ENCODE assay signal across 23 cellular contexts in genomic region chr1:4661595-4661917, GRCh38. TPM values are rescaled to one million over a fixed set of nuclear protein-coding genes. Genes with fewer than 3 reads are reported as not detected.
A peak's percentile ranks its signal among the peaks of the same experiment; 100 is the strongest.
DNase-seq lines count a peak whose midpoint lies in the region; ATAC-seq, FAIRE-seq and TF ChIP-seq lines count a peak whose summit lies in the region.
"Had no signal": no experiment of that assay in that cellular context is flagged by ENCODE, and none has a peak within 500 bp of the region (broad histone marks: within the 10 kb centered on the region; RNA-seq: fewer than 3 reads in every experiment).

No MANE protein-coding gene starts in this region.

- H3K27ac ChIP-seq in BLaER1 (no peak overlapping the region), IMR-90 (ENCODE audit: insufficient read depth, low read length) (no peak overlapping the region), K562 (ENCODE audit: extremely low read depth, low read depth, low read length) (no peak overlapping the region), substantia nigra (ENCODE audit: low read depth, low read length, poor library complexity, severe bottlenecking) (peak overlapping the region; percentile 39), upper lobe of right lung (no peak overlapping the region)
- H3K27ac ChIP-seq: A549, C4-2B had no signal

- no peak for TF ChIP-seq POLR2A in IMR-90 (IDR thresholded peaks at IDR 0.05; ENCODE audit: low read depth, low read length)
- no peak for TF ChIP-seq POLR2A in K562 (conservative IDR thresholded peaks at IDR 0.05)

- no peak overlapping the region for H3K4me3 ChIP-seq in BLaER1
- no peak overlapping the region for H3K4me3 ChIP-seq in IMR-90 (ENCODE audit: insufficient read depth, low read depth, low read length)
- no peak overlapping the region for H3K4me3 ChIP-seq in K562
- H3K4me3 ChIP-seq in upper lobe of right lung, result no peak overlapping the region
- H3K4me3 ChIP-seq: A549 had no signal

- H3K23ac ChIP-seq in IMR-90 (ENCODE audit: low read depth, low read length), result no peak overlapping the region

- DNase-seq in IMR-90 (no peak), K562 (ENCODE audit: extremely low read depth in 1 of 4, low spot score in 3 of 4) (no peak), substantia nigra (lab: John Stamatoyannopoulos, UW) (no peak), upper lobe of right lung (no peak)
- DNase-seq: 8988T; ACHN; AML-193; BE2C; Caco-2; CD4-positive, CD25-positive, alpha-beta regulatory T cell; CD8-positive, alpha-beta T cell; DMS153; DND-41; GOT3; HCEC 1CT had no signal

- no peak overlapping the region for H2BK5ac ChIP-seq in IMR-90 (ENCODE audit: low read depth, low read length, poor library complexity, severe bottlenecking)

- dilution Hi-C loops in IMR-90 (cut with HindIII; ENCODE audit: low sequenced_read_pairs, unreplicated experiment), result no loop called here

- H3K36me3 ChIP-seq in BLaER1 (no peaks in the 10 kb centered on the region), IMR-90 (ENCODE audit: control insufficient read depth, insufficient read depth, low read length) (no peaks in the 10 kb centered on the region), K562 (ENCODE audit: control insufficient read depth, insufficient read depth, low read length) (no peaks in the 10 kb centered on the region), upper lobe of right lung (no peaks in the 10 kb centered on the region)
- H3K36me3 ChIP-seq: BE2C had no signal

- no peak for FAIRE-seq in K562 (lab: Jason Lieb, UNC)
- FAIRE-seq: A549, G401.6, GM12892, H54 had no signal

- no peak overlapping the region for H2AFZ ChIP-seq in IMR-90 (replicated peaks; ENCODE audit: low read length, poor library complexity)
- no peak overlapping the region for H2AFZ ChIP-seq in K562 (ENCODE audit: low read depth, low read length)

- no peaks in the 10 kb centered on the region for H3K79me2 ChIP-seq in K562 (ENCODE audit: control insufficient read depth, insufficient read depth, low read length)

- H2BK15ac ChIP-seq in IMR-90 (ENCODE audit: low read depth, low read length), result no peak overlapping the region

- H3K9me3 ChIP-seq in BLaER1 (peaks cover 9% of the 10 kb centered on the region), IMR-90 (ENCODE audit: control insufficient read depth, insufficient read depth, low read length) (peaks cover 21% of the 10 kb centered on the region; the same call in 1 of the 2 replicates), K562 (replicated peaks; ENCODE audit: control insufficient read depth, insufficient read depth, low read depth, low read length) (no peaks in the 10 kb centered on the region), upper lobe of right lung (no peaks in the 10 kb centered on the region)
- H3K9me3 ChIP-seq: A549, BE2C, Caco-2 had no signal

- H3K79me1 ChIP-seq in IMR-90 (ENCODE audit: low read depth in 1 of 2, low read length in 2 of 2), result no peaks in the 10 kb centered on the region

- H3K18ac ChIP-seq in IMR-90 (ENCODE audit: low read depth, low read length), result no peak overlapping the region

- CTCF ChIA-PET in IMR-90 (lab: Yijun Ruan, JAX) (no interaction called here), K562 (lab: Yijun Ruan, JAX; ENCODE audit: low intra/inter-chr PET ratio) (no interaction called here)

- TF ChIP-seq EP300 in K562 (IDR thresholded peaks at IDR 0.05; ENCODE audit: low read length), result no peak

- H3K9me1 ChIP-seq in IMR-90 (ENCODE audit: insufficient read depth, low read length) (no peaks in the 10 kb centered on the region), K562 (ENCODE audit: control insufficient read depth, insufficient read depth, low read length) (no peaks in the 10 kb centered on the region)

- POLR2A ChIA-PET in IMR-90 (lab: Charles Lee; ENCODE audit: unreplicated experiment) (no interaction called here), K562 (lab: Yijun Ruan, JAX) (no interaction called here)

- H3K27me3 ChIP-seq in BLaER1, result peaks cover 36% of the 10 kb centered on the region
- H3K27me3 ChIP-seq in IMR-90 (ENCODE audit: control insufficient read depth, insufficient read depth, low read length), result peaks cover 3% of the 10 kb centered on the region
- peaks cover 2 to 37% of the 10 kb centered on the region in 2 experiments; a peak in 3 of 5 replicates for H3K27me3 ChIP-seq in K562 (ENCODE audit: control insufficient read depth in 2 of 2, insufficient read depth in 2 of 2, low read length in 2 of 2)
- H3K27me3 ChIP-seq in upper lobe of right lung, result peaks cover 45% of the 10 kb centered on the region

- no peak overlapping the region for H3K14ac ChIP-seq in IMR-90 (replicated peaks; ENCODE audit: low read depth, low read length)

- H2BK20ac ChIP-seq in IMR-90 (ENCODE audit: low read depth, low read length), result no peak overlapping the region

- peak overlapping the region; percentile 61 for H3K4me2 ChIP-seq in BLaER1
- H3K4me2 ChIP-seq in IMR-90 (ENCODE audit: low read depth, low read length), result no peak overlapping the region
- H3K4me2 ChIP-seq in K562 (ENCODE audit: insufficient read depth, low read length), result no peak overlapping the region
- H3K4me2 ChIP-seq: A549 had no signal

- TF ChIP-seq RAD21 in IMR-90 (IDR thresholded peaks at IDR 0.05; ENCODE audit: low read length), result no peak
- TF ChIP-seq RAD21 in K562 (CRISPR knock-in tag; conservative IDR thresholded peaks at IDR 0.05 in 1 of 2, IDR thresholded peaks at IDR 0.05 in 1 of 2), result no peak

- BruUV-seq in IMR-90 (replicated peaks; lab: Mats Ljungman, UMichigan) (no TSS peak), K562 (replicated peaks; lab: Mats Ljungman, UMichigan) (no TSS peak)

- no peak overlapping the region for H2AK5ac ChIP-seq in IMR-90 (ENCODE audit: low read depth, low read length)

- no peak overlapping the region for H4K8ac ChIP-seq in IMR-90 (ENCODE audit: low read depth in 2 of 2, low read length in 2 of 2)

- no peak overlapping the region for H3K4ac ChIP-seq in IMR-90 (ENCODE audit: low read depth, low read length)

- WGBS in IMR-90 (ENCODE audit: extremely low coverage in 2 of 2, insufficient read length in 1 of 2), 2 experiments, result no CpG with 5 or more reads among the region's 2 CpGs
- 0% methylated on average over 2 of the region's 2 CpGs for WGBS in K562 (ENCODE audit: insufficient coverage, low coverage, missing lambda C conversion rate)

- H4K5ac ChIP-seq in IMR-90 (ENCODE audit: low read depth, low read length), result no peak overlapping the region

- no peak overlapping the region for H4K91ac ChIP-seq in IMR-90 (ENCODE audit: insufficient read depth, low read depth, low read length)

- H4K20me1 ChIP-seq in BLaER1 (peaks cover 35% of the 10 kb centered on the region), IMR-90 (ENCODE audit: insufficient read depth, low read length) (no peaks in the 10 kb centered on the region), K562 (replicated peaks; ENCODE audit: control insufficient read depth, insufficient read depth, low read length) (no peaks in the 10 kb centered on the region; the same call in 1 of the 2 replicates)

- H2BK120ac ChIP-seq in IMR-90 (ENCODE audit: low read depth, low read length), result no peak overlapping the region

- no peak overlapping the region for H3K56ac ChIP-seq in IMR-90 (ENCODE audit: extremely low read depth, insufficient read depth, low read length)

- H3K4me1 ChIP-seq in BLaER1, result peaks cover 63% of the 10 kb centered on the region
- H3K4me1 ChIP-seq in IMR-90 (ENCODE audit: control insufficient read depth, insufficient read depth, low read length), result no peaks in the 10 kb centered on the region
- H3K4me1 ChIP-seq in K562 (replicated peaks in 1 of 2; ENCODE audit: control insufficient read depth in 2 of 2, insufficient read depth in 2 of 2, low read length in 2 of 2), result no peaks in the 10 kb centered on the region
- H3K4me1 ChIP-seq in upper lobe of right lung, result no peaks in the 10 kb centered on the region
- H3K4me1 ChIP-seq: BE2C, Caco-2 had no signal

- TF ChIP-seq CTCF in IMR-90 (conservative IDR thresholded peaks at IDR 0.05; ENCODE audit: low read depth, low read length) (no peak), K562 (IDR thresholded peaks at IDR 0.05 in 2 of 3, conservative IDR thresholded peaks at IDR 0.05 in 1 of 3; ENCODE audit: insufficient read depth in 2 of 3, low read depth in 1 of 3, low read length in 3 of 3) (no peak), upper lobe of right lung (IDR thresholded peaks at IDR 0.05) (no peak)

- ATAC-seq in IMR-90 (ENCODE audit: low read depth) (no peak), K562 (no peak), esophagus mucosa (no peak), upper lobe of right lung (no peak), HG03378 (IDR thresholded peaks at IDR 0.05; ENCODE audit: unreplicated experiment) (no peak)
- ATAC-seq: A549; CD8-positive, alpha-beta T cell had no signal

- H3K9ac ChIP-seq in BLaER1 (no peak overlapping the region), IMR-90 (ENCODE audit: low read depth, low read length) (no peak overlapping the region), K562 (ENCODE audit: insufficient read depth in 1 of 2, low read depth in 2 of 2, low read length in 2 of 2) (no peak overlapping the region)

- in situ Hi-C loops in IMR-90 (cut with MboI; ENCODE audit: low sequenced_read_pairs), result loop anchor here (25.0 kb wide), 1 partner anchor 1301 kb away; no protein-coding TSS in a partner anchor
- in situ Hi-C loops in K562 (cut with MboI), result no loop called here

- intact Hi-C loops in IMR-90 (cut with micrococcal nuclease), result no loop called here
- intact Hi-C loops in K562 (cut with micrococcal nuclease), result no loop called here
- intact Hi-C loops in upper lobe of right lung (cut with DNase I), result no loop called here

- no peak overlapping the region for H2AK9ac ChIP-seq in IMR-90 (replicated peaks; ENCODE audit: low read depth, low read length, poor library complexity)

RNA-seq across cellular contexts. Expression of gene AJAP1, which starts 7.1 kb away (rescaled TPM):
- under 0.01 TPM in 2 replicates for total RNA-seq in IMR-90 (2012; rRNA removed)
- 0.02 and 0.03 TPM in 2 replicates for polyA plus RNA-seq in IMR-90 (2012; rRNA removed)
- 0.01 TPM in 1 of 2 replicates, not detected in the other for polyA plus RNA-seq in IMR-90 (2012; cell fraction: cytosol; rRNA removed)
- 0.02 and 0.05 TPM in 2 replicates for polyA plus RNA-seq in IMR-90 (2012; cell fraction: nucleus; rRNA removed; ENCODE audit: low replicate concordance)
- total RNA-seq in K562 (2011; cell fraction: chromatin; rRNA removed; ENCODE audit: low replicate concordance), result not detected in 2 replicates
- total RNA-seq in K562 (2011; cell fraction: nucleolus; rRNA removed), result not detected in 2 replicates
- total RNA-seq in K562 (2011; cell fraction: nucleoplasm; rRNA removed), result not detected in 2 replicates
- total RNA-seq in K562 (2014; rRNA removed), result not detected in 2 replicates
- not detected in 2 replicates for total RNA-seq in K562 (2014; rRNA removed; fragmentation: Illumina TruSeq; extraction: Trizol)
- total RNA-seq in K562 (2015; rRNA removed; fragmentation: Illumina TruSeq; extraction: Trizol), result not detected in 2 replicates
- total RNA-seq in K562 (2021), result not detected in 2 replicates
- polyA plus RNA-seq in K562 (2011; rRNA removed), result not detected in 2 replicates
- not detected in 2 replicates for polyA plus RNA-seq in K562 (2011; cell fraction: cytosol; rRNA removed)
- polyA plus RNA-seq in K562 (2011; cell fraction: nucleus; rRNA removed), result not detected in 2 replicates
- not detected in 2 replicates for polyA plus RNA-seq in K562 (2012)
- polyA plus RNA-seq in K562 (2014; fragmentation: Illumina TruSeq; extraction: Trizol), result not detected in 2 replicates
- not detected for polyA plus RNA-seq in K562 (2014; fragmentation: Nextera tagmentation; extraction: Ambion mirVana)
- not detected in 2 replicates for polyA plus RNA-seq in K562 (2014; rRNA removed)
- polyA minus RNA-seq in K562 (2011; rRNA and poly(A)+ RNA removed), result not detected in 2 replicates
- not detected in 2 replicates for polyA minus RNA-seq in K562 (2011; cell fraction: cytosol; rRNA and poly(A)+ RNA removed)
- polyA minus RNA-seq in K562 (2011; cell fraction: nucleus; rRNA and poly(A)+ RNA removed), result not detected in 2 replicates
- 0.44 TPM for total RNA-seq in esophagus mucosa
- 0.52 TPM for total RNA-seq in upper lobe of right lung
- total RNA-seq: Caco-2 had no signal
- polyA plus RNA-seq: A549 had no signal
